In genomic region chr20:38962898-38963484, GRCh38 we compare ENCODE assay signal across 8 cellular contexts. TPM values are rescaled to one million over a fixed set of nuclear protein-coding genes. Genes with fewer than 3 reads are reported as not detected.
A peak's percentile ranks its signal among the peaks of the same experiment; 100 is the strongest.
DNase-seq lines count a peak whose midpoint lies in the region; ATAC-seq and TF ChIP-seq lines count a peak whose summit lies in the region.

No MANE protein-coding gene starts in this region.

- DNase-seq in activated T-cell treated with anti-CD3 and anti-CD28 coated beads, Interleukin-2, amount 50 U/mL, for 72 hours: no peak
- no peak for DNase-seq in activated T-cell treated with anti-CD3 and anti-CD28 coated beads, Interleukin-2, amount 50 U/mL, for 1 hour
- no peak for DNase-seq in activated CD4-positive, alpha-beta memory T cell treated with anti-CD3 and anti-CD28 coated beads for 36 hours
- DNase-seq in testis (no peak), nucleus accumbens (lab: John Stamatoyannopoulos, UW) (no peak)

- no peak for ATAC-seq in activated T-cell treated with anti-CD3 and anti-CD28 coated beads, Interleukin-2, amount 50 U/mL, for 72 hours (replicated peaks in 1 of 2)
- no peak for ATAC-seq in HG03025 (IDR thresholded peaks at IDR 0.05; ENCODE audit: low FRiP score, unreplicated experiment)
- ATAC-seq in HG03565 (IDR thresholded peaks at IDR 0.05; ENCODE audit: unreplicated experiment): no peak

- POLR2A ChIA-PET in activated CD4-positive, alpha-beta memory T cell treated with anti-CD3 and anti-CD28 coated beads for 36 hours (lab: Charles Lee): interaction anchor here (1.0 to 2.7 kb wide), 8 partner anchors 32 to 87 kb away, joined by 3 to 25 read pairs (median 4); partner anchors contain the start of gene FAM83D

- intact Hi-C loops in activated CD4-positive, alpha-beta memory T cell treated with anti-CD3 and anti-CD28 coated beads for 36 hours (cut with micrococcal nuclease): loop anchor here (1.0 to 5.0 kb wide), 6 partner anchors 34 to 236 kb away; partner anchors contain the start of genes FAM83D and PPP1R16B
- intact Hi-C loops in testis (cut with DNase I; ENCODE audit: low total_unique reads): no loop called here

- H3K27me3 Mint-ChIP-seq in activated T-cell treated with anti-CD3 and anti-CD28 coated beads, Interleukin-2, amount 50 U/mL, for 72 hours (ENCODE audit: low read depth): no peaks in the 10 kb centered on the region
- H3K27me3 Mint-ChIP-seq in activated CD4-positive, alpha-beta memory T cell treated with anti-CD3 and anti-CD28 coated beads for 36 hours: no peaks in the 10 kb centered on the region

- H3K4me3 ChIP-seq in iPS-18a (ENCODE audit: low read length): peak overlapping the region; percentile 83
- peak overlapping the region; percentile 88 to 96 for H3K4me3 ChIP-seq in testis

- H3K27me3 ChIP-seq in iPS-18a (ENCODE audit: control insufficient read depth, insufficient read depth, low read length) (no peaks in the 10 kb centered on the region), testis (no peaks in the 10 kb centered on the region)

- 1% methylated on average over 5 of the region's 5 CpGs for WGBS in testis, 2 donors

- H3K9me3 Mint-ChIP-seq in activated T-cell treated with anti-CD3 and anti-CD28 coated beads, Interleukin-2, amount 50 U/mL, for 72 hours: no peaks in the 10 kb centered on the region
- no peaks in the 10 kb centered on the region for H3K9me3 Mint-ChIP-seq in activated CD4-positive, alpha-beta memory T cell treated with anti-CD3 and anti-CD28 coated beads for 36 hours

- peaks cover 8% of the 10 kb centered on the region for H3K4me1 ChIP-seq in iPS-18a (ENCODE audit: control insufficient read depth, low read depth, low read length)
- no peaks in the 10 kb centered on the region for H3K4me1 ChIP-seq in testis

- peak overlapping the region; percentile 95 for H3K27ac Mint-ChIP-seq in activated T-cell treated with anti-CD3 and anti-CD28 coated beads, Interleukin-2, amount 50 U/mL, for 72 hours
- peak overlapping the region; percentile 87 for H3K27ac Mint-ChIP-seq in activated CD4-positive, alpha-beta memory T cell treated with anti-CD3 and anti-CD28 coated beads for 36 hours

- peaks cover 0 to 10% of the 10 kb centered on the region in 2 donors for H3K36me3 Mint-ChIP-seq in activated T-cell treated with anti-CD3 and anti-CD28 coated beads, Interleukin-2, amount 50 U/mL, for 72 hours (ENCODE audit: insufficient read depth in 2 of 2)
- no peaks in the 10 kb centered on the region for H3K36me3 Mint-ChIP-seq in activated CD4-positive, alpha-beta memory T cell treated with anti-CD3 and anti-CD28 coated beads for 36 hours

- CTCF ChIA-PET in activated CD4-positive, alpha-beta memory T cell treated with anti-CD3 and anti-CD28 coated beads for 36 hours (lab: Charles Lee): interaction anchor here (0.6 to 4.9 kb wide), 11 partner anchors 7 to 118 kb away, joined by 3 to 42 read pairs (median 5); partner anchors contain the start of gene FAM83D

- no peak for TF ChIP-seq POLR2A in testis (IDR thresholded peaks at IDR 0.05)

- peak in 1 of 3 experiments; percentile 6 for TF ChIP-seq CTCF in testis (IDR thresholded peaks at IDR 0.05)

- H3K27ac ChIP-seq in iPS-18a (ENCODE audit: low read length): peak overlapping the region; percentile 71
- H3K27ac ChIP-seq in testis: peak overlapping the region; percentile 88 to 91

- H3K36me3 ChIP-seq in iPS-18a (ENCODE audit: control insufficient read depth, low read depth, low read length) (no peaks in the 10 kb centered on the region), testis (ENCODE audit: low read depth, missing control alignments) (no peaks in the 10 kb centered on the region)

- H3K9ac ChIP-seq in iPS-18a (ENCODE audit: low read length): peak overlapping the region; percentile 97

- peaks cover 44% of the 10 kb centered on the region for H3K4me1 Mint-ChIP-seq in activated T-cell treated with anti-CD3 and anti-CD28 coated beads, Interleukin-2, amount 50 U/mL, for 72 hours (ENCODE audit: low read depth)
- peaks cover 24% of the 10 kb centered on the region for H3K4me1 Mint-ChIP-seq in activated CD4-positive, alpha-beta memory T cell treated with anti-CD3 and anti-CD28 coated beads for 36 hours (ENCODE audit: low read depth)

- H3K9me3 ChIP-seq in iPS-18a (ENCODE audit: control insufficient read depth, low read depth, low read length) (no peaks in the 10 kb centered on the region), testis (no peaks in the 10 kb centered on the region)

- peak overlapping the region; percentile 88 to 99 for H3K4me3 Mint-ChIP-seq in activated T-cell treated with anti-CD3 and anti-CD28 coated beads, Interleukin-2, amount 50 U/mL, for 72 hours
- H3K4me3 Mint-ChIP-seq in activated CD4-positive, alpha-beta memory T cell treated with anti-CD3 and anti-CD28 coated beads for 36 hours: peak overlapping the region; percentile 93

RNA-seq across cellular contexts. Expression of gene DHX35, which starts 0.8 kb away (rescaled TPM):
- total RNA-seq in activated T-cell treated with anti-CD3 and anti-CD28 coated beads, Interleukin-2, amount 50 U/mL, for 72 hours: 10 to 100 TPM in 1 of 2 donors, 1 to 10 TPM in 1; 9.4 to 14.2 TPM
- 1 to 10 TPM; 7.7 to 8.3 TPM for total RNA-seq in activated CD4-positive, alpha-beta memory T cell treated with anti-CD3 and anti-CD28 coated beads for 36 hours
- total RNA-seq in testis: 10 to 100 TPM; 26.0 to 31.2 TPM
- polyA plus RNA-seq in testis (ENCODE audit: insufficient read depth, low read depth, low replicate concordance): 15.8 TPM

RNA-seq across cellular contexts. Expression of gene FAM83D, which starts 36.8 kb away (rescaled TPM):
- 10 to 100 TPM; 10.4 to 10.5 TPM for total RNA-seq in activated T-cell treated with anti-CD3 and anti-CD28 coated beads, Interleukin-2, amount 50 U/mL, for 72 hours
- total RNA-seq in activated CD4-positive, alpha-beta memory T cell treated with anti-CD3 and anti-CD28 coated beads for 36 hours: 10 to 100 TPM; 11.1 to 11.2 TPM
- 10 to 100 TPM; 13.1 to 13.7 TPM for total RNA-seq in testis
- polyA plus RNA-seq in testis (ENCODE audit: insufficient read depth, low read depth, low replicate concordance): 10.1 TPM
